Comparison of ENCODE assay signal across 7 cellular contexts in genomic region chr7:149838992-149839408, GRCh38. TPM values are rescaled to one million over a fixed set of nuclear protein-coding genes. Genes with fewer than 3 reads are reported as not detected.
A peak's percentile ranks its signal among the peaks of the same experiment; 100 is the strongest.
DNase-seq lines count a peak whose midpoint lies in the region; ATAC-seq and TF ChIP-seq lines count a peak whose summit lies in the region.

No MANE protein-coding gene starts in this region.

- no peaks in the 10 kb centered on the region for H3K36me3 Mint-ChIP-seq in nephron (ENCODE audit: low read depth)

- H3K9me3 ChIP-seq in OCI-LY1 (ENCODE audit: low read length): no peaks in the 10 kb centered on the region
- no peaks in the 10 kb centered on the region for H3K9me3 ChIP-seq in endocrine pancreas (ENCODE audit: control insufficient read depth, low read length)

- H3K4me3 ChIP-seq in GM12875 (ENCODE audit: low read depth, low read length) (peak overlapping the region; percentile 90), OCI-LY1 (ENCODE audit: low read depth, low read length, poor library complexity, severe bottlenecking) (peak overlapping the region; percentile 70), endocrine pancreas (ENCODE audit: control insufficient read depth, insufficient read depth, low read length) (peak overlapping the region; percentile 79)

- H3K36me3 ChIP-seq in OCI-LY1 (ENCODE audit: insufficient read depth, low read length): no peaks in the 10 kb centered on the region
- H3K36me3 ChIP-seq in endocrine pancreas (ENCODE audit: control insufficient read depth, insufficient read depth, low read length): no peaks in the 10 kb centered on the region

- peaks cover 16% of the 10 kb centered on the region for H3K4me1 Mint-ChIP-seq in nephron

- peak overlapping the region; percentile 83 for H3K4me2 ChIP-seq in OCI-LY1 (ENCODE audit: low read length)

- H3K4me3 Mint-ChIP-seq in nephron: peak overlapping the region; percentile 88 to 97 (median 89)

- H2AFZ ChIP-seq in OCI-LY1 (ENCODE audit: low read length): 0 out of 2 replicates have a peak overlapping the region, but pooled peaks have one; percentile 17

- peaks cover 6% of the 10 kb centered on the region for H3K27me3 Mint-ChIP-seq in nephron (ENCODE audit: low read depth)

- TF ChIP-seq CTCF in GM12875 (IDR thresholded peaks at IDR 0.05; ENCODE audit: borderline replicate concordance, insufficient read depth, low read depth, low read length) (no peak), OCI-LY1 (IDR thresholded peaks at IDR 0.05; ENCODE audit: low read length) (no peak), nephron (IDR thresholded peaks at IDR 0.05; ENCODE audit: unreplicated experiment in 3 of 3) (no peak)

- peaks cover 4% of the 10 kb centered on the region; the same call in 1 of the 2 replicates for H3K27me3 ChIP-seq in OCI-LY1 (ENCODE audit: insufficient read depth, low read length)
- H3K27me3 ChIP-seq in endocrine pancreas (ENCODE audit: control insufficient read depth, insufficient read depth, low read length): no peaks in the 10 kb centered on the region

- no peaks in the 10 kb centered on the region for H3K79me2 ChIP-seq in OCI-LY1 (ENCODE audit: insufficient read depth, low read length)

- H3K9me2 ChIP-seq in OCI-LY1 (ENCODE audit: low read depth, low read length): no peaks in the 10 kb centered on the region

- ATAC-seq in GM18868 (IDR thresholded peaks at IDR 0.05; ENCODE audit: unreplicated experiment): no peak

- no peak overlapping the region for H3K27ac ChIP-seq in OCI-LY1 (ENCODE audit: low read depth, low read length, poor library complexity, severe bottlenecking)

- H3K27ac Mint-ChIP-seq in nephron: peak overlapping the region in 2 of 3 experiments; percentile 79 to 87

- H3K9me3 Mint-ChIP-seq in nephron: no peaks in the 10 kb centered on the region

- no peaks in the 10 kb centered on the region for H4K20me1 ChIP-seq in OCI-LY1 (ENCODE audit: insufficient read depth, low read length)

- no peak for DNase-seq in dermis blood vessel endothelial cell
- no peak for DNase-seq in NCI-H1694 (lab: John Stamatoyannopoulos, UW)

- peak overlapping the region; percentile 64 for H3K9ac ChIP-seq in OCI-LY1 (ENCODE audit: low read length)
- H3K9ac ChIP-seq in endocrine pancreas (ENCODE audit: control insufficient read depth, insufficient read depth, low read length): peak overlapping the region; percentile 79

- no peaks in the 10 kb centered on the region for H3F3A ChIP-seq in OCI-LY1 (ENCODE audit: insufficient read depth, low read length)

- H3K4me1 ChIP-seq in OCI-LY1 (ENCODE audit: insufficient read depth, low read length, severe bottlenecking) (peaks cover 13% of the 10 kb centered on the region), endocrine pancreas (ENCODE audit: control insufficient read depth, insufficient read depth, low read length) (no peaks in the 10 kb centered on the region)

RNA-seq across cellular contexts. Expression of gene ZNF862, which starts 0.8 kb away (rescaled TPM):
- 10.0 and 12.1 TPM in 2 replicates for total RNA-seq in dermis blood vessel endothelial cell

RNA-seq across cellular contexts. Expression of gene ATP6V0E2, which starts 34.8 kb away (rescaled TPM):
- 12.1 and 31.3 TPM in 2 replicates for total RNA-seq in dermis blood vessel endothelial cell
